21 cellular contexts compared by ENCODE assay signal in genomic region chr21:36803051-36803709, GRCh38.
"Had no signal": no experiment of that assay in that cellular context is flagged by ENCODE, and none has a peak within 500 bp of the region (broad histone marks: within the 10 kb centered on the region; RNA-seq: fewer than 3 reads in every experiment).

No MANE protein-coding gene starts in this region.

- H3K27me3 ChIP-seq: brain microvascular endothelial cell, esophagus muscularis mucosa, gastroesophageal sphincter, left lung, suprapubic skin, vagina had no signal

- H3K4me1 ChIP-seq: esophagus muscularis mucosa, gastroesophageal sphincter, left lung, suprapubic skin, vagina had no signal

- DNase-seq: activated CD4-positive, alpha-beta T cell treated with anti-CD3 and anti-CD28 coated beads for 36 hours; activated CD4-positive, alpha-beta T cell treated with anti-CD3 and anti-CD28 coated beads, Interleukin-2, amount 50 U/mL, for 48 hours; activated naive CD4-positive, alpha-beta T cell treated with Interleukin-2 at 50 U/mL for 16 hours; activated naive CD8-positive, alpha-beta T cell treated with anti-CD3 and anti-CD28 coated beads, Interleukin-2, amount 10 ng/mL, durations not matched to agents 7 days and 5 days; activated T-cell treated with anti-CD3 and anti-CD28 coated beads for 4 hours; brain microvascular endothelial cell; cortex of kidney; effector CD4-positive, alpha-beta T cell; left lung; mucosa of descending colon; naive thymus-derived CD8-positive, alpha-beta T cell; stimulated activated naive CD8-positive, alpha-beta T cell treated with anti-CD3 and anti-CD28 coated beads, Interleukin-15, Interleukin-2, amounts not matched to agents 100 U/mL and 50 U/mL, for 24 hours; T-cell; trophoblast cell had no signal

- H3K27ac ChIP-seq: brain microvascular endothelial cell, esophagus muscularis mucosa, gastroesophageal sphincter, left lung, SK-N-MC, skin epidermis, suprapubic skin, vagina had no signal

- H3K9me3 ChIP-seq: esophagus muscularis mucosa, vagina had no signal

- ATAC-seq: activated CD4-positive, alpha-beta T cell treated with anti-CD3 and anti-CD28 coated beads for 36 hours; gastroesophageal sphincter; left lung; mucosa of descending colon; naive thymus-derived CD8-positive, alpha-beta T cell; stimulated activated naive CD8-positive, alpha-beta T cell treated with anti-CD3 and anti-CD28 coated beads, Interleukin-15, Interleukin-2, amounts not matched to agents 100 U/mL and 50 U/mL, for 24 hours; T-cell; WTC11 had no signal

- H3K4me3 ChIP-seq: esophagus muscularis mucosa, gastroesophageal sphincter, left lung, mucosa of descending colon, SK-N-MC, skin epidermis, suprapubic skin, vagina had no signal

- H3K36me3 ChIP-seq: brain microvascular endothelial cell, left lung, suprapubic skin, vagina had no signal
